ENCODE assay signal across 16 cellular contexts in genomic region chr1:119373465-119373864, GRCh38. TPM values are rescaled to one million over a fixed set of nuclear protein-coding genes. Genes with fewer than 3 reads are reported as not detected.
DNase-seq lines count a peak whose midpoint lies in the region; ATAC-seq, FAIRE-seq and TF ChIP-seq lines count a peak whose summit lies in the region.
"Had no signal": no experiment of that assay in that cellular context is flagged by ENCODE, and none has a peak within 500 bp of the region (broad histone marks: within the 10 kb centered on the region; RNA-seq: fewer than 3 reads in every experiment).

No MANE protein-coding gene starts in this region.

- H3K4me1 ChIP-seq in liver (ENCODE audit: control insufficient read depth in 4 of 4, insufficient read depth in 4 of 4, low read length in 3 of 4), result peaks cover 12 to 83% (median 56%) of the 10 kb centered on the region in 4 donors
- H3K4me1 ChIP-seq in HepG2 (ENCODE audit: insufficient read depth, low read length), result peaks cover 27% of the 10 kb centered on the region
- H3K4me1 ChIP-seq: BE2C, heart left ventricle had no signal

- in situ Hi-C loops in HepG2 (cut with HindIII; ENCODE audit: extremely low pct_ligation_motif_present, low pct_unique_long_range_greater_than_20kb), result no loop called here

- peak overlapping the region; percentile 28 to 50 for H3K27ac ChIP-seq in liver (ENCODE audit: low read depth in 1 of 2, low read length in 2 of 2)
- H3K27ac ChIP-seq in HepG2 (ENCODE audit: extremely low read length, insufficient read depth, low read length), result no peak overlapping the region
- H3K27ac ChIP-seq: dorsolateral prefrontal cortex, heart left ventricle, testis had no signal

- TF ChIP-seq POLR2A in HepG2 (IDR thresholded peaks at IDR 0.05; ENCODE audit: insufficient read depth in 1 of 2, low read depth in 2 of 2, low read length in 2 of 2) (no peak), GM12892 (IDR thresholded peaks at IDR 0.05; ENCODE audit: low read depth, low read length) (no peak)

- no peak for TF ChIP-seq EP300 in HepG2 (IDR thresholded peaks at IDR 0.05; ENCODE audit: low read depth in 2 of 2, low read length in 2 of 2)
- TF ChIP-seq EP300 in HepG2 (CRISPR knock-in tag; IDR thresholded peaks at IDR 0.05; ENCODE audit: borderline replicate concordance), result no peak

- DNase-seq in HepG2 (ENCODE audit: low spot score) (no peak), LHCN-M2 (ENCODE audit: low read depth) (peak; percentile 24), choroid plexus epithelial cell (ENCODE audit: low read depth) (peak; percentile 33), DMS153 treated with DMSO at 0.1 percent for 48 hours (lab: John Stamatoyannopoulos, UW; ENCODE audit: unreplicated experiment) (no peak), GM12892 (ENCODE audit: insufficient read length) (no peak), NCI-H748 (lab: John Stamatoyannopoulos, UW; ENCODE audit: unreplicated experiment) (no peak), COR-L47 (lab: John Stamatoyannopoulos, UW) (no peak)
- DNase-seq: activated CD4-positive, alpha-beta T cell treated with anti-CD3 and anti-CD28 coated beads for 4 hours; BE2C; dorsolateral prefrontal cortex; heart left ventricle; NCI-H524 treated with DMSO at 0.1 percent for 48 hours; testis had no signal

- no peak overlapping the region for H2AFZ ChIP-seq in HepG2 (ENCODE audit: low read length)

- no peaks in the 10 kb centered on the region for H4K20me1 ChIP-seq in HepG2 (ENCODE audit: insufficient read depth, low read length)

- H3K4me3 ChIP-seq in liver (ENCODE audit: low read depth in 1 of 3, low read length in 3 of 3) (no peak overlapping the region), HepG2 (replicated peaks in 1 of 3; ENCODE audit: insufficient read depth in 1 of 3, low read depth in 2 of 3, low read length in 3 of 3) (no peak overlapping the region), choroid plexus epithelial cell (ENCODE audit: low read depth, low read length) (no peak overlapping the region)
- H3K4me3 ChIP-seq: dorsolateral prefrontal cortex, HAP-1, heart left ventricle, testis had no signal

- intact Hi-C loops in HepG2 (cut with micrococcal nuclease; ENCODE audit: unreplicated experiment), result loop anchor here (2.0 kb wide), 1 partner anchor 237 kb away; no protein-coding TSS in a partner anchor

- POLR2A ChIA-PET in HepG2 (lab: Yijun Ruan, JAX), result no interaction called here

- H3K9me3 ChIP-seq in liver (ENCODE audit: control insufficient read depth in 4 of 4, low read length in 3 of 4), result no peaks in the 10 kb centered on the region
- no peaks in the 10 kb centered on the region for H3K9me3 ChIP-seq in HepG2 (ENCODE audit: low read length)
- H3K9me3 ChIP-seq: BE2C, HAP-1, heart left ventricle, testis had no signal

- 64% methylated on average over 2 of the region's 2 CpGs for WGBS in liver
- WGBS in HepG2 (ENCODE audit: low lambda C conversion rate), result 2% methylated on average over 2 of the region's 2 CpGs

- H3K27me3 ChIP-seq in liver (ENCODE audit: control insufficient read depth in 4 of 4, insufficient read depth in 4 of 4, low read length in 3 of 4) (no peaks in the 10 kb centered on the region), HepG2 (ENCODE audit: control insufficient read depth in 1 of 2, insufficient read depth in 2 of 2, low read length in 2 of 2) (no peaks in the 10 kb centered on the region)
- H3K27me3 ChIP-seq: dorsolateral prefrontal cortex, heart left ventricle, testis had no signal

- FAIRE-seq in HepG2 (lab: Jason Lieb, UNC) (no peak), GM12892 (lab: Jason Lieb, UNC) (no peak)

- H3K79me2 ChIP-seq in HepG2 (ENCODE audit: insufficient read depth, low read length), result no peaks in the 10 kb centered on the region

- no peaks in the 10 kb centered on the region for H3K36me3 ChIP-seq in liver (ENCODE audit: control insufficient read depth in 4 of 4, insufficient read depth in 3 of 4, low read depth in 1 of 4, low read length in 3 of 4)
- H3K36me3 ChIP-seq in HepG2 (replicated peaks in 1 of 2; ENCODE audit: control insufficient read depth in 1 of 2, insufficient read depth in 2 of 2, low read length in 2 of 2), result no peaks in the 10 kb centered on the region
- H3K36me3 ChIP-seq: BE2C, HAP-1, heart left ventricle had no signal

- TF ChIP-seq CTCF in liver (IDR thresholded peaks at IDR 0.05; ENCODE audit: low read depth, low read length, missing input control) (no peak), HepG2 (CRISPR knock-in tag; IDR thresholded peaks at IDR 0.05) (no peak), choroid plexus epithelial cell (conservative IDR thresholded peaks at IDR 0.05; ENCODE audit: low read depth, low read length) (no peak)

- no peak overlapping the region for H3K4me2 ChIP-seq in HepG2 (ENCODE audit: low read depth, low read length)

- H3K9ac ChIP-seq in liver (ENCODE audit: low read depth in 1 of 2, low read length in 2 of 2), result no peak overlapping the region
- H3K9ac ChIP-seq in HepG2 (ENCODE audit: insufficient read depth, low read depth, low read length), result no peak overlapping the region

- no peak for ATAC-seq in HepG2
- ATAC-seq: heart left ventricle had no signal

- no peak for TF ChIP-seq RAD21 in liver (IDR thresholded peaks at IDR 0.05)
- no peak for TF ChIP-seq RAD21 in HepG2 (CRISPR knock-in tag; IDR thresholded peaks at IDR 0.05)

- no TSS peak for BruUV-seq in HepG2 (replicated peaks; lab: Mats Ljungman, UMichigan)

- CTCF ChIA-PET in HepG2 (lab: Yijun Ruan, JAX; ENCODE audit: low intra/inter-chr PET ratio, low total read pairs), result no interaction called here

TF ChIP-seq in liver, 16 proteins besides CTCF, POLR2A, EP300 and RAD21 (continues in another document):
- no peak for TF ChIP-seq NR2F2 (IDR thresholded peaks at IDR 0.05)
- no peak for TF ChIP-seq SP1 (IDR thresholded peaks at IDR 0.05)
- TF ChIP-seq GABPA (IDR thresholded peaks at IDR 0.05 in 1 of 2, conservative IDR thresholded peaks at IDR 0.05 in 1 of 2), result no peak

TF ChIP-seq in HepG2, 621 proteins besides CTCF, POLR2A, EP300 and RAD21 (continues in another document):
- no peak for TF ChIP-seq ZFAT (CRISPR knock-in tag; conservative IDR thresholded peaks at IDR 0.05)
- no peak for TF ChIP-seq KDM3A (CRISPR knock-in tag; IDR thresholded peaks at IDR 0.05; ENCODE audit: low read depth)

RNA-seq across cellular contexts. Expression of gene HAO2, which starts 4.9 kb away (rescaled TPM):
- 100 to 1,000 TPM in 1 of 2 donors, 1 to 10 TPM in 1; 8.2 to 377 TPM for total RNA-seq in liver
- 100 to 1,000 TPM in 1 of 2 donors, 10 to 100 TPM in 1; 64.1 to 236 TPM for polyA plus RNA-seq in liver
- total RNA-seq in HepG2 (2016; rRNA removed; fragmentation: Illumina TruSeq; extraction: Trizol), result 0.09 TPM in 1 of 2 replicates, not detected in the other
- not detected in 2 replicates for total RNA-seq in HepG2 (2016; cell fraction: cytosol; rRNA removed; fragmentation: Illumina TruSeq; extraction: Trizol; ENCODE audit: low read depth)
- 0.15 TPM in 1 of 2 replicates, not detected in the other for total RNA-seq in HepG2 (2016; cell fraction: insoluble cytoplasmic fraction; rRNA removed; fragmentation: Illumina TruSeq; extraction: Trizol)
- total RNA-seq in HepG2 (2016; cell fraction: membrane; rRNA removed; fragmentation: Illumina TruSeq; extraction: Trizol), result 0.28 TPM in 1 of 2 replicates, not detected in the other
- total RNA-seq in HepG2 (2016; cell fraction: nucleus; rRNA removed; fragmentation: Illumina TruSeq; extraction: Trizol), result 0.34 and 0.40 TPM in 2 replicates
- 0.05 and 0.08 TPM in 2 replicates for polyA plus RNA-seq in HepG2 (2011; rRNA removed)
- polyA plus RNA-seq in HepG2 (2011; cell fraction: cytosol; rRNA removed), result 0.03 and 0.08 TPM in 2 replicates
- 0.90 and 0.96 TPM in 2 replicates for polyA plus RNA-seq in HepG2 (2011; cell fraction: nucleus; rRNA removed)
- polyA plus RNA-seq in HepG2 (2012), result 0.19 and 0.42 TPM in 2 replicates
- not detected in 2 replicates for polyA plus RNA-seq in HepG2 (2016; cell fraction: cytosol; fragmentation: Illumina TruSeq; extraction: Trizol; ENCODE audit: low read depth)
- not detected in 2 replicates for polyA plus RNA-seq in HepG2 (2016; cell fraction: insoluble cytoplasmic fraction; fragmentation: Illumina TruSeq; extraction: Trizol; ENCODE audit: low read depth)
- not detected in 2 replicates for polyA plus RNA-seq in HepG2 (2016; cell fraction: membrane; fragmentation: Illumina TruSeq; extraction: Trizol; ENCODE audit: low read depth)
- 0.27 TPM in 1 of 2 replicates, not detected in the other for polyA plus RNA-seq in HepG2 (2016; cell fraction: nucleus; fragmentation: Illumina TruSeq; extraction: Trizol; ENCODE audit: insufficient read depth, low read depth)
- 0.48 TPM in 1 of 2 replicates, not detected in the other for polyA minus RNA-seq in HepG2 (2011; rRNA and poly(A)+ RNA removed; ENCODE audit: low replicate concordance)
- polyA minus RNA-seq in HepG2 (2011; cell fraction: cytosol; rRNA and poly(A)+ RNA removed), result not detected in 2 replicates
- polyA minus RNA-seq in HepG2 (2011; cell fraction: nucleus; rRNA and poly(A)+ RNA removed), result 0.87 and 0.90 TPM in 2 replicates
- total RNA-seq in LHCN-M2 (2014; rRNA removed), result not detected in 2 replicates
- polyA plus RNA-seq in LHCN-M2 (2012), result not detected
- polyA plus RNA-seq in GM12892 (2012; ENCODE audit: missing spikeins), result not detected
- total RNA-seq: heart left ventricle, posterior vena cava, testis had no signal
- polyA plus RNA-seq: heart left ventricle had no signal

RNA-seq across cellular contexts. Expression of gene HSD3B2, which starts 41.5 kb away (rescaled TPM):
- total RNA-seq in liver, result under 1 TPM in 1 of 2 donors, not detected in 1; 0.25 TPM
- polyA plus RNA-seq in liver, result under 1 TPM; 0.14 to 0.18 TPM
- total RNA-seq in HepG2 (2016; rRNA removed; fragmentation: Illumina TruSeq; extraction: Trizol), result not detected in 2 replicates
- not detected in 2 replicates for total RNA-seq in HepG2 (2016; cell fraction: cytosol; rRNA removed; fragmentation: Illumina TruSeq; extraction: Trizol; ENCODE audit: low read depth)
- total RNA-seq in HepG2 (2016; cell fraction: insoluble cytoplasmic fraction; rRNA removed; fragmentation: Illumina TruSeq; extraction: Trizol), result not detected in 2 replicates
- total RNA-seq in HepG2 (2016; cell fraction: membrane; rRNA removed; fragmentation: Illumina TruSeq; extraction: Trizol), result not detected in 2 replicates
- not detected in 2 replicates for total RNA-seq in HepG2 (2016; cell fraction: nucleus; rRNA removed; fragmentation: Illumina TruSeq; extraction: Trizol)
- polyA plus RNA-seq in HepG2 (2011; rRNA removed), result 0.04 and 0.20 TPM in 2 replicates
- polyA plus RNA-seq in HepG2 (2011; cell fraction: cytosol; rRNA removed), result not detected in 2 replicates
- polyA plus RNA-seq in HepG2 (2011; cell fraction: nucleus; rRNA removed), result 0.23 TPM in 1 of 2 replicates, not detected in the other
- polyA plus RNA-seq in HepG2 (2012), result not detected in 2 replicates
- not detected in 2 replicates for polyA plus RNA-seq in HepG2 (2016; cell fraction: cytosol; fragmentation: Illumina TruSeq; extraction: Trizol; ENCODE audit: low read depth)
- not detected in 2 replicates for polyA plus RNA-seq in HepG2 (2016; cell fraction: insoluble cytoplasmic fraction; fragmentation: Illumina TruSeq; extraction: Trizol; ENCODE audit: low read depth)
- polyA plus RNA-seq in HepG2 (2016; cell fraction: membrane; fragmentation: Illumina TruSeq; extraction: Trizol; ENCODE audit: low read depth), result not detected in 2 replicates
- polyA plus RNA-seq in HepG2 (2016; cell fraction: nucleus; fragmentation: Illumina TruSeq; extraction: Trizol; ENCODE audit: insufficient read depth, low read depth), result not detected in 2 replicates
- not detected in 2 replicates for polyA minus RNA-seq in HepG2 (2011; rRNA and poly(A)+ RNA removed; ENCODE audit: low replicate concordance)
- polyA minus RNA-seq in HepG2 (2011; cell fraction: cytosol; rRNA and poly(A)+ RNA removed), result not detected in 2 replicates
- 0.39 TPM in 1 of 2 replicates, not detected in the other for polyA minus RNA-seq in HepG2 (2011; cell fraction: nucleus; rRNA and poly(A)+ RNA removed)
- not detected in 2 replicates for total RNA-seq in LHCN-M2 (2014; rRNA removed)
- not detected for polyA plus RNA-seq in LHCN-M2 (2012)
- polyA plus RNA-seq in GM12892 (2012; ENCODE audit: missing spikeins), result not detected
- total RNA-seq: heart left ventricle had no signal
- polyA plus RNA-seq: heart left ventricle had no signal

Comparison
In these comparisons a context has a peak if more than half of its experiments do, and no peak if none do; other contexts are left out.
1. DNase-seq: peak in LHCN-M2 (single experiment) and choroid plexus epithelial cell (single experiment); none in HepG2 (single experiment), DMS153 treated with DMSO at 0.1 percent for 48 hours (single experiment), GM12892 (single experiment), NCI-H748 (single experiment) and COR-L47 (single experiment).